30 cellular contexts compared by ENCODE assay signal in the genomic region with DNA sequence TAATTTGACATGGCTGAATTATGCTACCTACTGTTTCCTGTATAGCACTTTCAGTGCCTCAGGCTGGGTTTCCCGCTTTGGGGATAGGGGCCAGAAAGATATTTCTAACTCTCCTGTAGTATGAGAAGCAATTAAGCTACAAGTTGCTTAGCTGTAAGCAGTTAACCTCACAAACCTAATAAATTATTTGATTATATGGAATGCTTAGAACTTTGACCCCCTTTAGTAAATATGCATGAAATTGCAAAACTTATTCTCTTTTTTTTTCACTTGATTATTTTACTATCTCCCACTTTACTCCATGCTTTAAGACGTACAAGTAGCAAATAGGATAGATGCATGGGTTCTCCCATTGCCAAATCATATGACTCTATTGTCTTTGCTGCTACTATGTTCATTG.
"Had no signal": no experiment of that assay in that cellular context is flagged by ENCODE, and none has a peak within 500 bp of the region (broad histone marks: within the 10 kb centered on the region; RNA-seq: fewer than 3 reads in every experiment).

No MANE protein-coding gene starts in this region.

- H3K9me3 ChIP-seq: body of pancreas, gastroesophageal sphincter had no signal

- FAIRE-seq: colon, endometrium had no signal

- DNase-seq: activated B cell treated with CpG ODN at 0.5 μM for 24 hours; activated CD4-positive, alpha-beta memory T cell treated with anti-CD3 and anti-CD28 coated beads for 36 hours; activated CD4-positive, alpha-beta T cell treated with anti-CD3 and anti-CD28 coated beads, Interleukin-2, amount 10 ng/mL, durations not matched to agents 24 days and 14 days; activated CD8-positive, alpha-beta memory T cell treated with anti-CD3 and anti-CD28 coated beads, Interleukin-2, amount 10 ng/mL, durations not matched to agents 7 days and 5 days; activated CD8-positive, alpha-beta memory T cell treated with anti-CD3 and anti-CD28 coated beads, Interleukin-2, amount 50 U/mL, for 4 hours; activated CD8-positive, alpha-beta T cell treated with anti-CD3 and anti-CD28 coated beads, Interleukin-2, amount 10 ng/mL, durations not matched to agents 7 days and 5 days; activated effector memory CD4-positive, alpha-beta T cell treated with anti-CD3 and anti-CD28 coated beads, Interleukin-2, amount 50 U/mL, for 16 hours; activated naive CD4-positive, alpha-beta T cell treated with anti-CD3 and anti-CD28 coated beads for 36 hours; activated naive CD8-positive, alpha-beta T cell treated with anti-CD3 and anti-CD28 coated beads for 36 hours; activated naive CD8-positive, alpha-beta T cell treated with anti-CD3 and anti-CD28 coated beads, Interleukin-2, amount 50 U/mL, for 24 hours; activated T-cell treated with anti-CD3 and anti-CD28 coated beads, Interleukin-2, amount 50 U/mL, for 1 hour; activated T-cell treated with anti-CD3 and anti-CD28 coated beads, Interleukin-2, amount 50 U/mL, for 48 hours; adrenal gland; amygdala; aorta; body of pancreas; caudate nucleus; cortex of kidney; dermis blood vessel endothelial cell; effector CD4-positive, alpha-beta T cell; effector memory CD8-positive, alpha-beta T cell; esophagus squamous epithelium; heart right ventricle; T1000; WERI-Rb-1 had no signal

- H3K36me3 ChIP-seq: adrenal gland, esophagus squamous epithelium, gastroesophageal sphincter, heart right ventricle, WERI-Rb-1 had no signal

- H3K27ac ChIP-seq: adrenal gland, body of pancreas, epithelial cell of prostate, esophagus squamous epithelium, gastroesophageal sphincter, heart right ventricle, WERI-Rb-1 had no signal

- H3K27me3 ChIP-seq: adrenal gland, body of pancreas, esophagus squamous epithelium, gastroesophageal sphincter had no signal

- H3K4me3 ChIP-seq: adrenal gland, body of pancreas, esophagus squamous epithelium, gastroesophageal sphincter, heart right ventricle had no signal

- H3K4me1 ChIP-seq: adrenal gland, gastroesophageal sphincter, heart right ventricle had no signal

- ATAC-seq: activated CD4-positive, CD25-positive, alpha-beta regulatory T cell treated with anti-CD3 and anti-CD28 coated beads, Interleukin-2, amount 50 U/mL, for 24 hours; activated CD8-positive, alpha-beta memory T cell treated with anti-CD3 and anti-CD28 coated beads, Interleukin-2, amount 10 ng/mL, durations not matched to agents 7 days and 5 days; activated CD8-positive, alpha-beta T cell treated with anti-CD3 and anti-CD28 coated beads, Interleukin-2, amount 10 ng/mL, durations not matched to agents 7 days and 5 days; activated naive CD8-positive, alpha-beta T cell treated with anti-CD3 and anti-CD28 coated beads, Interleukin-2, amount 50 U/mL, for 24 hours; body of pancreas; effector memory CD8-positive, alpha-beta T cell; gastroesophageal sphincter; heart right ventricle had no signal
